In genomic region chr12:6323995-6324711, GRCh38 we compare ENCODE assay signal across 1 cellular context.
TF ChIP-seq lines count a peak whose summit lies in the region.

No MANE protein-coding gene starts in this region.

TF ChIP-seq in HepG2, 621 proteins besides CTCF, POLR2A, EP300 and RAD21:
- TF ChIP-seq KAT8 (CRISPR knock-in tag; IDR thresholded peaks at IDR 0.05) (no peak), ZNF292 (CRISPR knock-in tag; IDR thresholded peaks at IDR 0.05; ENCODE audit: borderline replicate concordance, low read depth) (no peak), HNRNPH1 (optimal IDR thresholded peaks at IDR 0.05; ENCODE audit: low read depth, low read length) (no peak), ZNF431 (CRISPR knock-in tag; IDR thresholded peaks at IDR 0.05; ENCODE audit: borderline replicate concordance, low read depth) (no peak), PRMT3 (CRISPR knock-in tag; IDR thresholded peaks at IDR 0.05; ENCODE audit: borderline replicate concordance, low read depth) (no peak), PCBP2 (optimal IDR thresholded peaks at IDR 0.05; ENCODE audit: low read depth, low read length, poor library complexity, severe bottlenecking) (no peak), ZNF253 (CRISPR knock-in tag; IDR thresholded peaks at IDR 0.05; ENCODE audit: borderline replicate concordance) (no peak), RARA (CRISPR knock-in tag; IDR thresholded peaks at IDR 0.05) (no peak), ZNF33A (CRISPR knock-in tag; IDR thresholded peaks at IDR 0.05; ENCODE audit: borderline replicate concordance) (no peak), SMARCE1 (IDR thresholded peaks at IDR 0.05; ENCODE audit: borderline replicate concordance) (no peak), MYC (CRISPR knock-in tag; IDR thresholded peaks at IDR 0.05; ENCODE audit: borderline replicate concordance) (no peak), NFYB (CRISPR knock-in tag; IDR thresholded peaks at IDR 0.05) (no peak), ZNF724P (CRISPR knock-in tag; IDR thresholded peaks at IDR 0.05; ENCODE audit: borderline replicate concordance) (no peak), LCORL (IDR thresholded peaks at IDR 0.05) (no peak), LCORL (CRISPR knock-in tag; IDR thresholded peaks at IDR 0.05) (no peak), SP140L (CRISPR knock-in tag; IDR thresholded peaks at IDR 0.05; ENCODE audit: borderline replicate concordance) (no peak), SOX13 (IDR thresholded peaks at IDR 0.05) (no peak), SOX13 (CRISPR knock-in tag; conservative IDR thresholded peaks at IDR 0.05 in 1 of 2, IDR thresholded peaks at IDR 0.05 in 1 of 2) (no peak), PHF21A (CRISPR knock-in tag; IDR thresholded peaks at IDR 0.05) (no peak), ZNF550 (CRISPR knock-in tag; IDR thresholded peaks at IDR 0.05; ENCODE audit: borderline replicate concordance) (no peak)
- TF ChIP-seq, protein P1, sequence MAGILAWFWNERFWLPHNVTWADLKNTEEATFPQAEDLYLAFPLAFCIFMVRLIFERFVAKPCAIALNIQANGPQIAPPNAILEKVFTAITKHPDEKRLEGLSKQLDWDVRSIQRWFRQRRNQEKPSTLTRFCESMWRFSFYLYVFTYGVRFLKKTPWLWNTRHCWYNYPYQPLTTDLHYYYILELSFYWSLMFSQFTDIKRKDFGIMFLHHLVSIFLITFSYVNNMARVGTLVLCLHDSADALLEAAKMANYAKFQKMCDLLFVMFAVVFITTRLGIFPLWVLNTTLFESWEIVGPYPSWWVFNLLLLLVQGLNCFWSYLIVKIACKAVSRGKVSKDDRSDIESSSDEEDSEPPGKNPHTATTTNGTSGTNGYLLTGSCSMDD (CRISPR knock-in tag; IDR thresholded peaks at IDR 0.05), result no peak
- TF ChIP-seq, protein P2, sequence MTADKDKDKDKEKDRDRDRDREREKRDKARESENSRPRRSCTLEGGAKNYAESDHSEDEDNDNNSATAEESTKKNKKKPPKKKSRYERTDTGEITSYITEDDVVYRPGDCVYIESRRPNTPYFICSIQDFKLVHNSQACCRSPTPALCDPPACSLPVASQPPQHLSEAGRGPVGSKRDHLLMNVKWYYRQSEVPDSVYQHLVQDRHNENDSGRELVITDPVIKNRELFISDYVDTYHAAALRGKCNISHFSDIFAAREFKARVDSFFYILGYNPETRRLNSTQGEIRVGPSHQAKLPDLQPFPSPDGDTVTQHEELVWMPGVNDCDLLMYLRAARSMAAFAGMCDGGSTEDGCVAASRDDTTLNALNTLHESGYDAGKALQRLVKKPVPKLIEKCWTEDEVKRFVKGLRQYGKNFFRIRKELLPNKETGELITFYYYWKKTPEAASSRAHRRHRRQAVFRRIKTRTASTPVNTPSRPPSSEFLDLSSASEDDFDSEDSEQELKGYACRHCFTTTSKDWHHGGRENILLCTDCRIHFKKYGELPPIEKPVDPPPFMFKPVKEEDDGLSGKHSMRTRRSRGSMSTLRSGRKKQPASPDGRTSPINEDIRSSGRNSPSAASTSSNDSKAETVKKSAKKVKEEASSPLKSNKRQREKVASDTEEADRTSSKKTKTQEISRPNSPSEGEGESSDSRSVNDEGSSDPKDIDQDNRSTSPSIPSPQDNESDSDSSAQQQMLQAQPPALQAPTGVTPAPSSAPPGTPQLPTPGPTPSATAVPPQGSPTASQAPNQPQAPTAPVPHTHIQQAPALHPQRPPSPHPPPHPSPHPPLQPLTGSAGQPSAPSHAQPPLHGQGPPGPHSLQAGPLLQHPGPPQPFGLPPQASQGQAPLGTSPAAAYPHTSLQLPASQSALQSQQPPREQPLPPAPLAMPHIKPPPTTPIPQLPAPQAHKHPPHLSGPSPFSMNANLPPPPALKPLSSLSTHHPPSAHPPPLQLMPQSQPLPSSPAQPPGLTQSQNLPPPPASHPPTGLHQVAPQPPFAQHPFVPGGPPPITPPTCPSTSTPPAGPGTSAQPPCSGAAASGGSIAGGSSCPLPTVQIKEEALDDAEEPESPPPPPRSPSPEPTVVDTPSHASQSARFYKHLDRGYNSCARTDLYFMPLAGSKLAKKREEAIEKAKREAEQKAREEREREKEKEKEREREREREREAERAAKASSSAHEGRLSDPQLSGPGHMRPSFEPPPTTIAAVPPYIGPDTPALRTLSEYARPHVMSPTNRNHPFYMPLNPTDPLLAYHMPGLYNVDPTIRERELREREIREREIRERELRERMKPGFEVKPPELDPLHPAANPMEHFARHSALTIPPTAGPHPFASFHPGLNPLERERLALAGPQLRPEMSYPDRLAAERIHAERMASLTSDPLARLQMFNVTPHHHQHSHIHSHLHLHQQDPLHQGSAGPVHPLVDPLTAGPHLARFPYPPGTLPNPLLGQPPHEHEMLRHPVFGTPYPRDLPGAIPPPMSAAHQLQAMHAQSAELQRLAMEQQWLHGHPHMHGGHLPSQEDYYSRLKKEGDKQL (CRISPR knock-in tag; IDR thresholded peaks at IDR 0.05; ENCODE audit: low read depth), result no peak
TF ChIP-seq in HepG2: peak in this region for 0.
